ENCODE assay signal across 7 cellular contexts in the genomic region with DNA sequence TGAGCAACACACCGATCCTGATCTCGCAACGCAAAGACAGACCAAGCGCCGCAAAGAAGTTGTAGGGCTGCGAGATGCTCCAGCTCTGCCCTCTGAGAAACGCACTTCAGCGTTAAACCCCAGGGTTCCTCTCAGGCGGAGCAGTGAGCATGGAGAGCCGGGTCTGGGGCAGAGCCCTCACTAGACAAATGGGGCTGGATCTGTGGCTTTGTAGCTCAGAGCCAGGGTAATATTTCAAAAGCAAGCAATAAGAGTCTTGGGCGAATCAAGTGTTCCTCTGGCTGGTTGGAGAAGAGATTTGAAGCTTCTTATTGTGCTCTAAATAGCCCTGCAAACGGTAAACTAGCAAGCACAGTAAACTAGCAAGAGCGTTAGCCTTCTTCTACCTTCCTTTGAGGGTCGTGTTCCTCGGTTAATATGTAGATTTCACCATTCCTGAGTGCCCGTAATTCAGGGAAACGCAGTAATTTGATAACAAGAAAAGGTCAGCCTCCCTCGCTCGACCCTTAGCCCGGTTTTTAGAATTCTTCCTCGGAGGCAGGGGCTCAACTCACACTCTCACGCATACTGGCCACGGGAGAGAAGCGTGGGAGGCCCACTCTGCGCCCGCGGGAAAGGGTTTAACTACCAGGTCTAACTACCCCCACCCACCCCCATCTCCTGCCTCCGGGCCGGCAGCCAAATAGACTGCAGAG. TPM values are rescaled to one million over a fixed set of nuclear protein-coding genes. Genes with fewer than 3 reads are reported as not detected.
DNase-seq lines count a peak whose midpoint lies in the region; ATAC-seq, FAIRE-seq and TF ChIP-seq lines count a peak whose summit lies in the region.

No MANE protein-coding gene starts in this region.

- intact Hi-C loops in activated T-helper 1 cell treated with anti-CD3 and anti-CD28 coated beads, Interleukin-12 subunit alpha, Interleukin-12 subunit beta, Interleukin-2, Interleukin-4 antibody, amounts not matched to agents 30 ng/mL and 10 ng/mL and 1 ng/mL, durations not matched to agents 14 hours and 24 hours and 36 hours (cut with micrococcal nuclease) = loop anchor here (5.0 kb wide), 1 partner anchor 385 kb away; the partner anchor contains the start of gene EVX1
- intact Hi-C loops in lower leg skin (cut with DNase I; ENCODE audit: low total_unique reads) = no loop called here

- H3K79me2 ChIP-seq in GM23338 (replicated peaks; ENCODE audit: insufficient read depth) (no peaks in the 10 kb centered on the region), H1 (ENCODE audit: control insufficient read depth in 1 of 2, insufficient read depth in 2 of 2, low read length in 2 of 2) (no peaks in the 10 kb centered on the region)

- H3K27ac Mint-ChIP-seq in GM23338 (no peak overlapping the region), neural crest cell (ENCODE audit: unreplicated experiment) (no peak overlapping the region)
- H3K27ac Mint-ChIP-seq in activated T-helper 1 cell treated with anti-CD3 and anti-CD28 coated beads, Interleukin-12 subunit alpha, Interleukin-12 subunit beta, Interleukin-2, Interleukin-4 antibody, amounts not matched to agents 30 ng/mL and 10 ng/mL and 1 ng/mL, durations not matched to agents 14 hours and 24 hours and 36 hours = no peak overlapping the region

- peak in 1 of 2 experiments; percentile 16; a peak in 1 of 4 replicates for TF ChIP-seq RAD21 in H1 (IDR thresholded peaks at IDR 0.05 in 1 of 2, conservative IDR thresholded peaks at IDR 0.05 in 1 of 2; ENCODE audit: low read depth in 2 of 2, low read length in 2 of 2)

- no peaks in the 10 kb centered on the region for H3K79me1 ChIP-seq in H1 (ENCODE audit: low read depth, low read length)

- no peak overlapping the region for H3K4ac ChIP-seq in H1 (replicated peaks; ENCODE audit: insufficient read length, low read depth, low read length)

- peak overlapping the region; percentile 12; the same call in 1 of the 2 replicates for H2BK15ac ChIP-seq in H1 (ENCODE audit: low read length)

- CTCF ChIA-PET in H1 (lab: Charles Lee; ENCODE audit: partially characterized antibody) = interaction anchor here (0.7 to 6.3 kb wide), 6 partner anchors 53 to 304 kb away, joined by 3 to 36 read pairs (median 4); partner anchors contain the start of genes HOXA1 and HOXA5

- H3K36me3 Mint-ChIP-seq in GM23338 (ENCODE audit: low read depth) (no peaks in the 10 kb centered on the region), neural crest cell (ENCODE audit: low read depth) (no peaks in the 10 kb centered on the region)
- H3K36me3 Mint-ChIP-seq in activated T-helper 1 cell treated with anti-CD3 and anti-CD28 coated beads, Interleukin-12 subunit alpha, Interleukin-12 subunit beta, Interleukin-2, Interleukin-4 antibody, amounts not matched to agents 30 ng/mL and 10 ng/mL and 1 ng/mL, durations not matched to agents 14 hours and 24 hours and 36 hours (ENCODE audit: low read depth) = peaks cover 3% of the 10 kb centered on the region

- H3K23me2 ChIP-seq in H1 (ENCODE audit: low read depth, low read length) = peaks cover 6% of the 10 kb centered on the region

- H4K5ac ChIP-seq in H1 (ENCODE audit: insufficient read length, low read depth, low read length) = no peak overlapping the region

- no peak for TF ChIP-seq POLR2A in H1 (IDR thresholded peaks at IDR 0.05; ENCODE audit: control extremely low read depth in 1 of 2, low read depth in 2 of 2, low read length in 2 of 2)
- TF ChIP-seq POLR2A in lower leg skin (IDR thresholded peaks at IDR 0.05) = no peak

- H3K27me3 Mint-ChIP-seq in GM23338 (ENCODE audit: insufficient read depth, low read depth, poor library complexity) (peaks cover 40% of the 10 kb centered on the region), neural crest cell (ENCODE audit: low read depth) (peaks cover 95% of the 10 kb centered on the region)
- H3K27me3 Mint-ChIP-seq in activated T-helper 1 cell treated with anti-CD3 and anti-CD28 coated beads, Interleukin-12 subunit alpha, Interleukin-12 subunit beta, Interleukin-2, Interleukin-4 antibody, amounts not matched to agents 30 ng/mL and 10 ng/mL and 1 ng/mL, durations not matched to agents 14 hours and 24 hours and 36 hours (ENCODE audit: insufficient read depth) = peaks cover 69% of the 10 kb centered on the region

- TF ChIP-seq CTCF in GM23338 (conservative IDR thresholded peaks at IDR 0.05; ENCODE audit: low read depth in 2 of 2) = no peak
- TF ChIP-seq CTCF in H1 (IDR thresholded peaks at IDR 0.05; ENCODE audit: control extremely low read depth in 1 of 3, insufficient read depth in 1 of 3, low read depth in 1 of 3, low read length in 3 of 3) = no peak
- no peak for TF ChIP-seq CTCF in neural crest cell (conservative IDR thresholded peaks at IDR 0.05)
- TF ChIP-seq CTCF in lower leg skin (IDR thresholded peaks at IDR 0.05) = no peak

- no peak for TF ChIP-seq EP300 in H1 (IDR thresholded peaks at IDR 0.05; ENCODE audit: borderline replicate concordance in 1 of 2, low read depth in 2 of 2, low read length in 2 of 2)

- ATAC-seq in GM23338 (peak; percentile 91), GM18870 (IDR thresholded peaks at IDR 0.05; ENCODE audit: unreplicated experiment) (no peak)

- H4K91ac ChIP-seq in H1 (replicated peaks; ENCODE audit: insufficient read length, low read length) = no peak overlapping the region

- H3K4me1 ChIP-seq in GM23338 (ENCODE audit: insufficient read depth) (peaks cover 28% of the 10 kb centered on the region), H1 (replicated peaks in 1 of 4; ENCODE audit: control insufficient read depth in 3 of 4, insufficient read depth in 4 of 4, low read length in 3 of 4) (peaks cover 2 to 15% (median 7%) of the 10 kb centered on the region in 4 experiments; a peak in 5 of 7 replicates)

- 5% methylated on average over 29 of the region's 29 CpGs; no CpG with 5 or more reads in 1 of the 2 experiments for WGBS in H1 (ENCODE audit: extremely low coverage in 1 of 2, insufficient coverage in 1 of 2, insufficient read length in 1 of 2, insufficient replicate concordance in 2 of 2, low coverage in 1 of 2, low lambda C conversion rate in 2 of 2, missing lambda C conversion rate in 1 of 2), 2 experiments
- 61 to 66% methylated on average over 29 of the region's 29 CpGs for WGBS in lower leg skin, 2 donors

- H3K27ac ChIP-seq in GM23338 (ENCODE audit: low read depth) (no peak overlapping the region), H1 (ENCODE audit: low read depth, low read length) (no peak overlapping the region)

- no peak overlapping the region for H3K18ac ChIP-seq in H1 (ENCODE audit: extremely low read depth, low read length)

- H2AK5ac ChIP-seq in H1 (ENCODE audit: low read depth, low read length) = no peak overlapping the region

- DNase-seq in GM23338 (ENCODE audit: low spot score) (peak; percentile 72), NCI-H1092 treated with DMSO at 0.1 percent for 48 hours (lab: John Stamatoyannopoulos, UW) (peak; percentile 69), H1 (ENCODE audit: low read depth in 1 of 2, low spot score in 2 of 2) (peak in 1 of 2 experiments; percentile 61), neural crest cell (ENCODE audit: low read depth, low spot score) (no peak), lower leg skin (ENCODE audit: low spot score in 2 of 2) (no peak)
- no peak for DNase-seq in activated T-helper 1 cell treated with anti-CD3 and anti-CD28 coated beads, Interleukin-12 subunit alpha, Interleukin-12 subunit beta, Interleukin-2, Interleukin-4 antibody, amounts not matched to agents 30 ng/mL and 10 ng/mL and 1 ng/mL, durations not matched to agents 14 hours and 24 hours and 36 hours (ENCODE audit: low spot score)

- no peak overlapping the region for H3K14ac ChIP-seq in H1 (ENCODE audit: insufficient read length)

- peak overlapping the region; percentile 76 for H3K4me2 ChIP-seq in GM23338
- H3K4me2 ChIP-seq in H1 (ENCODE audit: insufficient read depth in 1 of 2, low read depth in 2 of 2, low read length in 2 of 2) = peak overlapping the region; percentile 67 to 95

- H3K27me3 ChIP-seq in GM23338 (ENCODE audit: insufficient read depth) = peaks cover 93% of the 10 kb centered on the region
- peaks cover 11 to 45% (median 24%) of the 10 kb centered on the region in 4 experiments for H3K27me3 ChIP-seq in H1 (replicated peaks in 1 of 4; ENCODE audit: control insufficient read depth in 3 of 4, extremely low read depth in 1 of 4, insufficient read depth in 3 of 4, low read length in 3 of 4)

- no peak overlapping the region for H3K23ac ChIP-seq in H1 (ENCODE audit: insufficient read length)

- H4K20me1 ChIP-seq in GM23338 (replicated peaks; ENCODE audit: insufficient read depth) = peaks cover 21% of the 10 kb centered on the region
- peaks cover 0 to 2% of the 10 kb centered on the region in 2 experiments for H4K20me1 ChIP-seq in H1 (replicated peaks in 1 of 2; ENCODE audit: control insufficient read depth in 1 of 2, insufficient read depth in 2 of 2, low read length in 2 of 2)

- H3K9me3 Mint-ChIP-seq in GM23338 = no peaks in the 10 kb centered on the region
- H3K9me3 Mint-ChIP-seq in neural crest cell = no peaks in the 10 kb centered on the region
- no peaks in the 10 kb centered on the region for H3K9me3 Mint-ChIP-seq in activated T-helper 1 cell treated with anti-CD3 and anti-CD28 coated beads, Interleukin-12 subunit alpha, Interleukin-12 subunit beta, Interleukin-2, Interleukin-4 antibody, amounts not matched to agents 30 ng/mL and 10 ng/mL and 1 ng/mL, durations not matched to agents 14 hours and 24 hours and 36 hours

- POLR2A ChIA-PET in H1 (lab: Charles Lee; ENCODE audit: partially characterized antibody) = interaction anchor here (0.6 to 1.5 kb wide), 3 partner anchors 121 to 167 kb away, joined by 3 read pairs; no protein-coding TSS in a partner anchor

- H2AFZ ChIP-seq in GM23338 (peak overlapping the region; percentile 3; the same call in 1 of the 2 replicates), H1 (ENCODE audit: low read length) (peak overlapping the region; percentile 44)

- no peak overlapping the region for H2BK120ac ChIP-seq in H1 (replicated peaks; ENCODE audit: low read depth, low read length)

- H3K4me3 Mint-ChIP-seq in GM23338 (peak overlapping the region; percentile 72), neural crest cell (peak overlapping the region; percentile 84)
- H3K4me3 Mint-ChIP-seq in activated T-helper 1 cell treated with anti-CD3 and anti-CD28 coated beads, Interleukin-12 subunit alpha, Interleukin-12 subunit beta, Interleukin-2, Interleukin-4 antibody, amounts not matched to agents 30 ng/mL and 10 ng/mL and 1 ng/mL, durations not matched to agents 14 hours and 24 hours and 36 hours = no peak overlapping the region

- H3K36me3 ChIP-seq in GM23338 (ENCODE audit: insufficient read depth) (no peaks in the 10 kb centered on the region), H1 (ENCODE audit: control insufficient read depth in 2 of 4, insufficient read depth in 4 of 4, low read length in 3 of 4) (no peaks in the 10 kb centered on the region)

- peak overlapping the region; percentile 49 for H3K4me3 ChIP-seq in GM23338
- H3K4me3 ChIP-seq in H1 (ENCODE audit: extremely low read depth in 1 of 4, insufficient read depth in 2 of 4, low read depth in 3 of 4, low read length in 4 of 4) = peak overlapping the region; percentile 9 to 49 (median 30); a peak in 6 of 8 replicates
- H3K4me3 ChIP-seq in lower leg skin (ENCODE audit: low read depth, poor library complexity, severe bottlenecking) = no peak overlapping the region

- no peaks in the 10 kb centered on the region for H3K9me3 ChIP-seq in H1 (ENCODE audit: insufficient read depth in 2 of 2, low read depth in 1 of 2, low read length in 1 of 2)

- H2BK12ac ChIP-seq in H1 (ENCODE audit: low read depth, low read length) = no peak overlapping the region

- FAIRE-seq in H1 (lab: Jason Lieb, UNC) = no peak

- no peaks in the 10 kb centered on the region for H3K9me2 ChIP-seq in GM23338 (ENCODE audit: insufficient read depth)

- no peak overlapping the region for H3K56ac ChIP-seq in H1 (replicated peaks; ENCODE audit: insufficient read length, low read depth, low read length)

- no peak overlapping the region for H4K8ac ChIP-seq in H1 (ENCODE audit: extremely low read depth, insufficient read depth, low read length)

- no peak overlapping the region for H2BK5ac ChIP-seq in H1 (ENCODE audit: low read depth, low read length)

- H3K4me1 Mint-ChIP-seq in GM23338 (peaks cover 26% of the 10 kb centered on the region), neural crest cell (peaks cover 7% of the 10 kb centered on the region)
- H3K4me1 Mint-ChIP-seq in activated T-helper 1 cell treated with anti-CD3 and anti-CD28 coated beads, Interleukin-12 subunit alpha, Interleukin-12 subunit beta, Interleukin-2, Interleukin-4 antibody, amounts not matched to agents 30 ng/mL and 10 ng/mL and 1 ng/mL, durations not matched to agents 14 hours and 24 hours and 36 hours (ENCODE audit: low read depth) = no peaks in the 10 kb centered on the region

- H2BK20ac ChIP-seq in H1 (ENCODE audit: low read length) = no peak overlapping the region

- no peaks in the 10 kb centered on the region for H3F3A ChIP-seq in GM23338 (replicated peaks; ENCODE audit: low read depth)

- no peak overlapping the region for H3K9ac ChIP-seq in H1 (replicated peaks in 1 of 4; ENCODE audit: extremely low read depth in 1 of 4, low read depth in 3 of 4, low read length in 3 of 4)

RNA-seq across cellular contexts. Expression of gene SKAP2, which starts 6.7 kb away (rescaled TPM):
- 2.5 and 4.0 TPM in 2 replicates for total RNA-seq in GM23338 (2014; rRNA removed; shearing (Covaris generic))
- 3.6 and 4.4 TPM in 2 replicates for polyA plus RNA-seq in GM23338 (2016; fragmentation: Nextera tagmentation; extraction: Ambion mirVana)
- total RNA-seq in H1 (2021; fragmentation: NEBNext Ultra II Directional; extraction: Animal tissue kit (Norgen Biotek cat#: 25700)) = 5.1 and 5.3 TPM in 2 replicates
- 0.25 and 0.53 TPM in 2 replicates for polyA plus RNA-seq in H1 (2011; rRNA removed)
- polyA plus RNA-seq in H1 (2011; cell fraction: cytosol; rRNA removed) = 0.88 TPM
- 1.2 TPM for polyA plus RNA-seq in H1 (2011; cell fraction: nucleus; rRNA removed)
- 1.2 to 2.4 TPM (median 1.6 TPM) in 4 replicates for polyA plus RNA-seq in H1 (2012, experiment 1 of 2)
- polyA plus RNA-seq in H1 (2012, experiment 2 of 2) = 0.41 TPM
- polyA plus RNA-seq in H1 (2013, experiment 1 of 2) = 5.3 TPM
- 4.4 TPM for polyA plus RNA-seq in H1 (2013, experiment 2 of 2)
- 1.2 and 2.2 TPM in 2 replicates for polyA minus RNA-seq in H1 (2011; rRNA and poly(A)+ RNA removed)
- polyA minus RNA-seq in H1 (2011; cell fraction: cytosol; rRNA and poly(A)+ RNA removed) = 5.7 TPM
- 2.0 TPM for polyA minus RNA-seq in H1 (2011; cell fraction: nucleus; rRNA and poly(A)+ RNA removed)
- total RNA-seq in neural crest cell = 3.2 and 3.5 TPM in 2 replicates
- total RNA-seq in activated T-helper 1 cell treated with anti-CD3 and anti-CD28 coated beads, Interleukin-12 subunit alpha, Interleukin-12 subunit beta, Interleukin-2, Interleukin-4 antibody, amounts not matched to agents 30 ng/mL and 10 ng/mL and 1 ng/mL, durations not matched to agents 14 hours and 24 hours and 36 hours = 3.2 and 3.3 TPM in 2 replicates
- 10 to 100 TPM; 13.2 to 18.2 (median 15.0) TPM for total RNA-seq in lower leg skin

Comparison
In these comparisons a context has a peak if more than half of its experiments do, and no peak if none do; other contexts are left out.
1. DNase-seq: peak in GM23338 (single experiment) and NCI-H1092 treated with DMSO at 0.1 percent for 48 hours (single experiment); none in neural crest cell (single experiment), activated T-helper 1 cell treated with anti-CD3 and anti-CD28 coated beads, Interleukin-12 subunit alpha, Interleukin-12 subunit beta, Interleukin-2, Interleukin-4 antibody, amounts not matched to agents 30 ng/mL and 10 ng/mL and 1 ng/mL, durations not matched to agents 14 hours and 24 hours and 36 hours (single experiment) and lower leg skin (0 of 2).